In the genomic region with DNA sequence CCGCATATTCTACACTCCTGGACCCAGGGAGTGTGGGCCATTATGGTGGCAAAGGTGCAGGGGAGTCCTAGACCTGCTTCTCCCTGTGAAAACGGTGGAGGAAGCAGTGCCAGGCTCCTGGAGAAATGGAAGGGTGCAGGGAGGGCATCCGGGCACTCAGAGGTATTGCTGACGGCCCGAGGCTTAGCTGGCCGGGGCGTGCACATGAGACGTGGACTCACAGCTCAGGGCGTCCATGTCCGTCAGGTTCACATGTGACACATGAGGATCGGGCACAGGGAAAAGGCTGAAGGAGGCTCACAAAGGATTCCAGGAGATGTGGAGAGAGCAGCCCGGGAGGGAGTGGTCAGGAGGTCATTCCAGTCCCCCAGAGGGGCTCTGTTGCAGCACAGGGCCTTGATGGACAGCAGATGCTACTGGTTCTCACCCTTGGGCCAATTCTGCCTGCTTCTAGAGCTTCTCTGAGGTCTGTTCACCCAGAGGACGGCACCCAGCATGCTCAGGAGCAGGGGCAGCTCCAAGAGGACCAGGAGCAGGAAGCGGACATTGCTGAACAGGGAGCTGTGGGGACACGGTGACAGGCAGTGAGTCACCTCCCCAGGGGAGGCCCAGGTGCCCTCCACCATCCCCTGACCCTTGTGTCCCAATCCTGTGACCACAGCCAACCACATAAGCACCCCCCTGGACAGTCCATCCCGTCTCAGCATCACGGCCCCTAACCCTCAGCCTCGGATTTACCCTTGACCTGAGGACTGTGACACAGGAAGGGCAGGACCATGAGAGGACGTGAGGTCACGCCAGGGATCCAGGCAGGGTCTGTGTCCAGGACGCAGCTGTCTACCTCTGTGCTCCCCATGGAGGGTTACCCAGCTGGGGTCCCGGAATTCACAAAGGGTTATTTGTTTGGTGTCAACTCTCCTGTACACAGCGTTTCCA, we compare ENCODE assay signal across 29 cellular contexts. TPM values are rescaled to one million over a fixed set of nuclear protein-coding genes. Genes with fewer than 3 reads are reported as not detected.
"Had no signal": no experiment of that assay in that cellular context is flagged by ENCODE, and none has a peak within 500 bp of the region (broad histone marks: within the 10 kb centered on the region; RNA-seq: fewer than 3 reads in every experiment).

No MANE protein-coding gene starts in this region.

- DNase-seq: activated CD4-positive, alpha-beta T cell treated with anti-CD3 and anti-CD28 coated beads for 4 hours; activated CD8-positive, alpha-beta memory T cell treated with anti-CD3 and anti-CD28 coated beads, Interleukin-2, amount 50 U/mL, for 48 hours; activated CD8-positive, alpha-beta T cell treated with anti-CD3 and anti-CD28 coated beads for 36 hours; activated naive CD4-positive, alpha-beta T cell treated with Interleukin-2 at 50 U/mL for 16 hours; activated naive CD8-positive, alpha-beta T cell treated with anti-CD3 and anti-CD28 coated beads, Interleukin-2, amount 50 U/mL, for 24 hours; activated T-cell treated with anti-CD3 and anti-CD28 coated beads, Interleukin-2, amount 50 U/mL, for 1 hour; amniotic stem cell; body of pancreas; MG63; MV-4-11; NCI-H1092 treated with DMSO at 0.1 percent for 48 hours; NCI-H1436; NCI-H1694 treated with DMSO at 0.1 percent for 48 hours; NCI-H2029 treated with DMSO at 0.1 percent for 48 hours; NCI-H345; NCI-H510A; NCI-H526 treated with DMSO at 0.1 percent for 48 hours; NCI-H82; Right ventricle myocardium superior; RPMI8226; SJCRH30; SK-N-SH; T-helper 1 cell had no signal

- H3K27ac Mint-ChIP-seq: activated CD8-positive, alpha-beta T cell treated with anti-CD3 and anti-CD28 coated beads for 36 hours; activated naive CD8-positive, alpha-beta T cell treated with anti-CD3 and anti-CD28 coated beads, Interleukin-2, amount 50 U/mL, for 24 hours had no signal

- H3K36me3 ChIP-seq: ascending aorta, MG63, SJCRH30 had no signal

- H3K4me3 Mint-ChIP-seq: activated CD8-positive, alpha-beta T cell treated with anti-CD3 and anti-CD28 coated beads for 36 hours; activated naive CD8-positive, alpha-beta T cell treated with anti-CD3 and anti-CD28 coated beads, Interleukin-2, amount 50 U/mL, for 24 hours had no signal

- H3K9me3 ChIP-seq: ascending aorta, body of pancreas, MG63, SJCRH30, SK-N-SH had no signal

- ATAC-seq: activated CD4-positive, CD25-positive, alpha-beta regulatory T cell treated with anti-CD3 and anti-CD28 coated beads, Interleukin-2, amount 50 U/mL, for 24 hours; activated CD8-positive, alpha-beta T cell treated with anti-CD3 and anti-CD28 coated beads for 36 hours; activated naive CD4-positive, alpha-beta T cell treated with anti-CD3 and anti-CD28 coated beads, Interleukin-2, amount 50 U/mL, for 72 hours; activated naive CD8-positive, alpha-beta T cell treated with anti-CD3 and anti-CD28 coated beads, Interleukin-2, amount 50 U/mL, for 24 hours; body of pancreas; Panc1 had no signal

- H3K4me1 ChIP-seq: ascending aorta, body of pancreas, SJCRH30 had no signal

- H3K4me1 Mint-ChIP-seq: activated naive CD8-positive, alpha-beta T cell treated with anti-CD3 and anti-CD28 coated beads, Interleukin-2, amount 50 U/mL, for 24 hours had no signal

- H3K27ac ChIP-seq: ascending aorta, body of pancreas, SJCRH30 had no signal

- H3K36me3 Mint-ChIP-seq: activated naive CD4-positive, alpha-beta T cell treated with anti-CD3 and anti-CD28 coated beads, Interleukin-2, amount 50 U/mL, for 72 hours had no signal

- H3K27me3 ChIP-seq: ascending aorta, body of pancreas had no signal

- H3K9me3 Mint-ChIP-seq: activated CD8-positive, alpha-beta T cell treated with anti-CD3 and anti-CD28 coated beads for 36 hours; activated naive CD4-positive, alpha-beta T cell treated with anti-CD3 and anti-CD28 coated beads, Interleukin-2, amount 50 U/mL, for 72 hours; activated naive CD8-positive, alpha-beta T cell treated with anti-CD3 and anti-CD28 coated beads, Interleukin-2, amount 50 U/mL, for 24 hours had no signal

- H3K4me3 ChIP-seq: ascending aorta, body of pancreas, MG63, SJCRH30 had no signal

RNA-seq across cellular contexts. Expression of a gene that starts 4.5 kb away (rescaled TPM):
- total RNA-seq: activated CD8-positive, alpha-beta T cell treated with anti-CD3 and anti-CD28 coated beads for 36 hours; ascending aorta; OCI-LY7; SJCRH30 had no signal
- polyA plus RNA-seq: SK-N-SH had no signal

RNA-seq across cellular contexts. Expression of a gene that starts 10.2 kb away (rescaled TPM):
- total RNA-seq: activated CD8-positive, alpha-beta T cell treated with anti-CD3 and anti-CD28 coated beads for 36 hours; activated naive CD4-positive, alpha-beta T cell treated with anti-CD3 and anti-CD28 coated beads, Interleukin-2, amount 50 U/mL, for 72 hours; ascending aorta; body of pancreas; OCI-LY7; SJCRH30; T-helper 2 cell treated with Interferon-gamma antibody and Interleukin-4, amounts not matched to agents 100 ng/mL and 5 ng/mL, for 36 hours had no signal
- polyA plus RNA-seq: SK-N-SH had no signal

RNA-seq across cellular contexts. Expression of a gene that starts 25.9 kb away (rescaled TPM):
- total RNA-seq: activated CD8-positive, alpha-beta T cell treated with anti-CD3 and anti-CD28 coated beads for 36 hours; activated naive CD4-positive, alpha-beta T cell treated with anti-CD3 and anti-CD28 coated beads, Interleukin-2, amount 50 U/mL, for 72 hours; ascending aorta; body of pancreas; OCI-LY7; Right ventricle myocardium superior; SJCRH30; T-helper 2 cell treated with Interferon-gamma antibody and Interleukin-4, amounts not matched to agents 100 ng/mL and 5 ng/mL, for 36 hours had no signal
- polyA plus RNA-seq: SK-N-SH had no signal

RNA-seq across cellular contexts. Expression of a gene that starts 50.6 kb away (rescaled TPM):
- total RNA-seq: activated CD8-positive, alpha-beta T cell treated with anti-CD3 and anti-CD28 coated beads for 36 hours; activated naive CD4-positive, alpha-beta T cell treated with anti-CD3 and anti-CD28 coated beads, Interleukin-2, amount 50 U/mL, for 72 hours; ascending aorta; body of pancreas; OCI-LY7; Right ventricle myocardium superior; SJCRH30; T-helper 2 cell treated with Interferon-gamma antibody and Interleukin-4, amounts not matched to agents 100 ng/mL and 5 ng/mL, for 36 hours had no signal
- polyA plus RNA-seq: SK-N-SH had no signal
